In the genomic region with DNA sequence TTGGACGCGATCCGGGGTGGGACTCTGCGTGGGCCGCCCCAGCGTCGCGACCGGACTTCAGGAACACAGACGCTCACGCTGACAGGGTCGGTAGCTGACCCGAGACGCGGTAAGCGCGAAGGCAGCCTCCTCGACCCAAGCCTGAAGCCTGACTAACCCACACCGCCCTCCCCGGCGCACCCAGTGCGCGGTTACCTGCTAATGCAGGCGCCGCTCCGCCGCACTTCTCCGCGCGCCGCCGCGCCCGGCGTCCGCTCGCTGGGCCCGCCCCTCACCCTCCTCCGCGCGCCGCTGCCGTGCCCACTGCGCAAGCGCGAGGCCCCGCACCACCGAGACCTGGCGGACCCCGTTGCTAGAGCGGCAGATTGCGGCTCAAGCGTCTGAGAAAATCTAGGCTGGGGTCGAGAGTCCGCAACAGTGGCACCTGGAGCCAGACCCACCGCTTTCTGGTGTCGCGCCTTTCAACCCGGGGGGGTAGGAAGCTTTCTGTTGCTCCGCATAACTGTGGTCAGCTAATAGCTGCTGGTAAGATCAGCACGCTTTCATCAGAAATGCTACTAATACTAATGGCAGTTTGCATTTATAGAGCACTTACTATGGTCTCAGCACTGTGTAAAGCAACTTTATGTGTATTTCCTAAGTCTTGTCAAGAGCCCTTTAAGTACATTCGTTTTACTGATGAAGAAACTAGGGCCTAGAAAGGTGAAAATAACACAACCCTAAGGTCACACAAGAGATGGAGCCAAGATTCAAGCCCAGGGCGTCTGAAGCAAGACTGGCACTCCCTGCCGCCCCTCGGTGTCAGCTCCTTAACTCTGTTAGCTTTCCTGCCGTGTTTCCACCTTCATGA, we compare ENCODE assay signal across 8 cellular contexts. TPM values are rescaled to one million over a fixed set of nuclear protein-coding genes. Genes with fewer than 3 reads are reported as not detected.
DNase-seq lines count a peak whose midpoint lies in the region; ATAC-seq lines count a peak whose summit lies in the region.

A gene with protein sequence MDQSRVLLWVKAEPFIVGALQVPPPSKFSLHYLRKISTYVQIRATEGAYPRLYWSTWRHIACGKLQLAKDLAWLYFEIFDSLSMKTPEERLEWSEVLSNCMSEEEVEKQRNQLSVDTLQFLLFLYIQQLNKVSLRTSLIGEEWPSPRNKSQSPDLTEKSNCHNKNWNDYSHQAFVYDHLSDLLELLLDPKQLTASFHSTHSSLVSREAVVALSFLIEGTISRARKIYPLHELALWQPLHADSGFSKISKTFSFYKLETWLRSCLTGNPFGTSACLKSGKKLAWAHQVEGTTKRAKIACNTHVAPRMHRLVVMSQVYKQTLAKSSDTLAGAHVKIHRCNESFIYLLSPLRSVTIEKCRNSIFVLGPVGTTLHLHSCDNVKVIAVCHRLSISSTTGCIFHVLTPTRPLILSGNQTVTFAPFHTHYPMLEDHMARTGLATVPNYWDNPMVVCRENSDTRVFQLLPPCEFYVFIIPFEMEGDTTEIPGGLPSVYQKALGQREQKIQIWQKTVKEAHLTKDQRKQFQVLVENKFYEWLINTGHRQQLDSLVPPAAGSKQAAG (minus strand): TSS at position 268 of the 850 bp plus-strand sequence. CDS start 3,010 bp downstream, outside the sequence.

- no peaks in the 10 kb centered on the region for H3K9me3 ChIP-seq in BLaER1 treated with 17β-estradiol and CSF1 and Interleukin-3, amounts not matched to agents 10 nM and 100 nM (replicated peaks in 1 of 11)

- peaks cover 0 to 14% (median 5%) of the 10 kb centered on the region in 11 experiments; a peak in 8 of 22 replicates for H4K20me1 ChIP-seq in BLaER1 treated with 17β-estradiol and CSF1 and Interleukin-3, amounts not matched to agents 10 nM and 100 nM

- peak within 1 kb of the TSS; percentile 86 to 94 (median 90) for H3K9ac ChIP-seq in BLaER1 treated with 17β-estradiol and CSF1 and Interleukin-3, amounts not matched to agents 10 nM and 100 nM

- peak; percentile 85 for DNase-seq in NCI-H526 treated with DMSO at 0.1 percent for 48 hours (lab: John Stamatoyannopoulos, UW)
- DNase-seq in activated CD4-positive, alpha-beta T cell treated with anti-CD3 and anti-CD28 coated beads, Interleukin-2, amount 50 U/mL, for 24 hours (ENCODE audit: low read depth in 1 of 2, low spot score in 1 of 2), result peak; percentile 92 to 96
- peak; percentile 56 for DNase-seq in dedifferentiated amniotic fluid mesenchymal stem cell (ENCODE audit: extremely low spot score)
- peak; percentile 97 for DNase-seq in left lobe of liver (ENCODE audit: low spot score)
- DNase-seq in stimulated activated CD4-positive, alpha-beta T cell treated with anti-CD3 and anti-CD28 coated beads, Interleukin-2, amount 100 ng/mL, for 24 hours, result peak; percentile 94 to 97

- no peaks in the 10 kb centered on the region for H3K27me3 ChIP-seq in BLaER1 treated with 17β-estradiol and CSF1 and Interleukin-3, amounts not matched to agents 10 nM and 100 nM

- peaks cover 5 to 24% (median 23%) of the 10 kb centered on the region in 11 experiments; a peak in 21 of 22 replicates for H3K36me3 ChIP-seq in BLaER1 treated with 17β-estradiol and CSF1 and Interleukin-3, amounts not matched to agents 10 nM and 100 nM

- peak within 1 kb of the TSS; percentile 74 to 98 (median 88) for H3K4me3 ChIP-seq in BLaER1 treated with 17β-estradiol and CSF1 and Interleukin-3, amounts not matched to agents 10 nM and 100 nM

- peak; percentile 40 for ATAC-seq in GM19328 (IDR thresholded peaks at IDR 0.05; ENCODE audit: unreplicated experiment)
- peak; percentile 27 for ATAC-seq in HG03469 (IDR thresholded peaks at IDR 0.05; ENCODE audit: unreplicated experiment)
- ATAC-seq in left lobe of liver, result peak; percentile 82

- H3K4me2 ChIP-seq in BLaER1 treated with 17β-estradiol and CSF1 and Interleukin-3, amounts not matched to agents 10 nM and 100 nM, result peak within 1 kb of the TSS; percentile 85 to 97 (median 95)

- peak within 1 kb of the TSS; percentile 75 to 89 (median 81) for H3K27ac ChIP-seq in BLaER1 treated with 17β-estradiol and CSF1 and Interleukin-3, amounts not matched to agents 10 nM and 100 nM

- H3K4me1 ChIP-seq in BLaER1 treated with 17β-estradiol and CSF1 and Interleukin-3, amounts not matched to agents 10 nM and 100 nM, result peaks cover 42 to 63% (median 47%) of the 10 kb centered on the region in 10 experiments

RNA-seq across cellular contexts. Expression of the gene that starts here (rescaled TPM):
- total RNA-seq in left lobe of liver, result 6.4 TPM

Comparison
In these comparisons a context has a peak if more than half of its experiments do, and no peak if none do; other contexts are left out.
1. Peak in every context shown above with its lines: DNase-seq, ATAC-seq, H3K4me3 ChIP-seq and H3K27ac ChIP-seq.
2. ATAC-seq: peak in every context shown above with its lines; median percentile 82 in left lobe of liver; 40 in GM19328; 27 in HG03469.